Comparison of ENCODE assay signal across 1 cellular context in genomic region chr11:130611791-130612251, GRCh38.
TF ChIP-seq lines count a peak whose summit lies in the region.

No MANE protein-coding gene starts in this region.

TF ChIP-seq in A549, 52 proteins besides CTCF, POLR2A, EP300 and RAD21 (continued from another document):
- TF ChIP-seq, protein P1, sequence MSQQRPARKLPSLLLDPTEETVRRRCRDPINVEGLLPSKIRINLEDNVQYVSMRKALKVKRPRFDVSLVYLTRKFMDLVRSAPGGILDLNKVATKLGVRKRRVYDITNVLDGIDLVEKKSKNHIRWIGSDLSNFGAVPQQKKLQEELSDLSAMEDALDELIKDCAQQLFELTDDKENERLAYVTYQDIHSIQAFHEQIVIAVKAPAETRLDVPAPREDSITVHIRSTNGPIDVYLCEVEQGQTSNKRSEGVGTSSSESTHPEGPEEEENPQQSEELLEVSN (IDR thresholded peaks at IDR 0.05; ENCODE audit: borderline replicate concordance, low read depth): no peak
- TF ChIP-seq NR3C1 (IDR thresholded peaks at IDR 0.05) (no peak), KDM5A (IDR thresholded peaks at IDR 0.05) (no peak), BHLHE40 (IDR thresholded peaks at IDR 0.05; ENCODE audit: low read depth, low read length) (no peak), CEBPB (IDR thresholded peaks at IDR 0.05) (peak in 1 of 2 experiments; percentile 6; a peak in 1 of 4 replicates), NPAS2 (CRISPR knock-in tag; IDR thresholded peaks at IDR 0.05; ENCODE audit: borderline replicate concordance) (no peak), TP53 (CRISPR knock-in tag; IDR thresholded peaks at IDR 0.05) (no peak), HOXB5 (CRISPR knock-in tag; IDR thresholded peaks at IDR 0.05) (no peak), CBX2 (IDR thresholded peaks at IDR 0.05; ENCODE audit: borderline replicate concordance, low read depth) (no peak), FOSL2 (IDR thresholded peaks at IDR 0.05) (peak; percentile 89), FOSL2 (CRISPR knock-in tag; IDR thresholded peaks at IDR 0.05) (peak; percentile 97), JUN (IDR thresholded peaks at IDR 0.05) (peak in 1 of 2 experiments; percentile 43; a peak in 2 of 5 replicates), FOXS1 (CRISPR knock-in tag; IDR thresholded peaks at IDR 0.05) (no peak), CHD2 (IDR thresholded peaks at IDR 0.05; ENCODE audit: low read length, partially characterized antibody) (no peak), GATA3 (IDR thresholded peaks at IDR 0.05; ENCODE audit: borderline replicate concordance) (peak; percentile 50; the same call in 1 of the 2 replicates)
- TF ChIP-seq, protein P2, sequence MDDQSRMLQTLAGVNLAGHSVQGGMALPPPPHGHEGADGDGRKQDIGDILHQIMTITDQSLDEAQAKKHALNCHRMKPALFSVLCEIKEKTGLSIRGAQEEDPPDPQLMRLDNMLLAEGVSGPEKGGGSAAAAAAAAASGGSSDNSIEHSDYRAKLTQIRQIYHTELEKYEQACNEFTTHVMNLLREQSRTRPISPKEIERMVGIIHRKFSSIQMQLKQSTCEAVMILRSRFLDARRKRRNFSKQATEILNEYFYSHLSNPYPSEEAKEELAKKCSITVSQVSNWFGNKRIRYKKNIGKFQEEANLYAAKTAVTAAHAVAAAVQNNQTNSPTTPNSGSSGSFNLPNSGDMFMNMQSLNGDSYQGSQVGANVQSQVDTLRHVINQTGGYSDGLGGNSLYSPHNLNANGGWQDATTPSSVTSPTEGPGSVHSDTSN (IDR thresholded peaks at IDR 0.05): no peak
- TF ChIP-seq, protein P3, sequence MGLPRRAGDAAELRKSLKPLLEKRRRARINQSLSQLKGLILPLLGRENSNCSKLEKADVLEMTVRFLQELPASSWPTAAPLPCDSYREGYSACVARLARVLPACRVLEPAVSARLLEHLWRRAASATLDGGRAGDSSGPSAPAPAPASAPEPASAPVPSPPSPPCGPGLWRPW (IDR thresholded peaks at IDR 0.05): no peak
